1 cellular context compared by ENCODE assay signal in the genomic region with DNA sequence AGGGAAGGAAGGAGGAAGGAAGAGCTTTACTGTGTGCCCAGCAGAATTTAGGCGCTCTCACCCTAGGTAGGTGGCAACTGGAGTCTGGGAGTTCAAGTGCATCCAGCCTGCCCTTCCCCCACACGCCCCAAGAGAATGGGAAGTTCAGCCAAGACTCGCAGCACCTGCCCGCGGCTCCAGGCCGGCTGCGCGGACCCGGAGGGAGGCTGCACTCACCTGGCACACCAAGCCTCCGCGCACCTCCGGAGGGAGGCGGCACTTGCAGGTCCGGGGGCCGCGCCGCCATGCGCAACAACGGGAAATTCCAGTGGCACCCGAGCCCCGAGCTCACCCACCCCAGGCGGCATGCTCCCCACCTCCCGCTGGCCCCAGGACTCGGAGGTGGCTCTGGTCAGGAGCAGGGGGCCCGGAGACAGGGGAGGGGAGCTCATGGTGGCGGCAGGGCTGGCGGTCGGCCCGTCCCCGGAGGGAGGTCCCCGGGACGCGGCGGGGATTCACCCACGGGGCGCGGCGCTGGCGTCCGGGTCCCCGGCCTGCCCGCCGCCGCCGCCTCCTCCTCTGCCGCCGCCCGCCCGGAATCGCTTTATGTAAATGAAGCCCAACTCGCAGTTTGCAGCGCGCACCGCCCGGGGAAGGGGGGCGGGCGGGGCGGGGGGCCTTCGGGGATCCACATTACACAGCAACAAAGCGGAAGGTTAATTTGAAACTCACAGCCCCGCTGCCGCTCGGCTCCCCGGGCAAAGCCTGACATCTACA.
TF ChIP-seq lines count a peak whose summit lies in the region.

A gene with protein sequence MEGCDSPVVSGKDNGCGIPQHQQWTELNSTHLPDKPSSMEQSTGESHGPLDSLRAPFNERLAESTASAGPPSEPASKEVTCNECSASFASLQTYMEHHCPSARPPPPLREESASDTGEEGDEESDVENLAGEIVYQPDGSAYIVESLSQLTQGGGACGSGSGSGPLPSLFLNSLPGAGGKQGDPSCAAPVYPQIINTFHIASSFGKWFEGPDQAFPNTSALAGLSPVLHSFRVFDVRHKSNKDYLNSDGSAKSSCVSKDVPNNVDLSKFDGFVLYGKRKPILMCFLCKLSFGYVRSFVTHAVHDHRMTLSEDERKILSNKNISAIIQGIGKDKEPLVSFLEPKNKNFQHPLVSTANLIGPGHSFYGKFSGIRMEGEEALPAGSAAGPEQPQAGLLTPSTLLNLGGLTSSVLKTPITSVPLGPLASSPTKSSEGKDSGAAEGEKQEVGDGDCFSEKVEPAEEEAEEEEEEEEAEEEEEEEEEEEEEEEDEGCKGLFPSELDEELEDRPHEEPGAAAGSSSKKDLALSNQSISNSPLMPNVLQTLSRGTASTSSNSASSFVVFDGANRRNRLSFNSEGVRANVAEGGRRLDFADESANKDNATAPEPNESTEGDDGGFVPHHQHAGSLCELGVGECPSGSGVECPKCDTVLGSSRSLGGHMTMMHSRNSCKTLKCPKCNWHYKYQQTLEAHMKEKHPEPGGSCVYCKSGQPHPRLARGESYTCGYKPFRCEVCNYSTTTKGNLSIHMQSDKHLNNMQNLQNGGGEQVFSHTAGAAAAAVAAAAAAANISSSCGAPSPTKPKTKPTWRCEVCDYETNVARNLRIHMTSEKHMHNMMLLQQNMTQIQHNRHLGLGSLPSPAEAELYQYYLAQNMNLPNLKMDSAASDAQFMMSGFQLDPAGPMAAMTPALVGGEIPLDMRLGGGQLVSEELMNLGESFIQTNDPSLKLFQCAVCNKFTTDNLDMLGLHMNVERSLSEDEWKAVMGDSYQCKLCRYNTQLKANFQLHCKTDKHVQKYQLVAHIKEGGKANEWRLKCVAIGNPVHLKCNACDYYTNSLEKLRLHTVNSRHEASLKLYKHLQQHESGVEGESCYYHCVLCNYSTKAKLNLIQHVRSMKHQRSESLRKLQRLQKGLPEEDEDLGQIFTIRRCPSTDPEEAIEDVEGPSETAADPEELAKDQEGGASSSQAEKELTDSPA (N-terminal part only) (minus strand): TSS at position 593 of the 756 bp plus-strand sequence. CDS start 87,983 bp downstream, outside the sequence.

TF ChIP-seq in HepG2, 621 proteins besides CTCF, POLR2A, EP300 and RAD21 (continued from another document and continues in another):
- TF ChIP-seq, protein P1, sequence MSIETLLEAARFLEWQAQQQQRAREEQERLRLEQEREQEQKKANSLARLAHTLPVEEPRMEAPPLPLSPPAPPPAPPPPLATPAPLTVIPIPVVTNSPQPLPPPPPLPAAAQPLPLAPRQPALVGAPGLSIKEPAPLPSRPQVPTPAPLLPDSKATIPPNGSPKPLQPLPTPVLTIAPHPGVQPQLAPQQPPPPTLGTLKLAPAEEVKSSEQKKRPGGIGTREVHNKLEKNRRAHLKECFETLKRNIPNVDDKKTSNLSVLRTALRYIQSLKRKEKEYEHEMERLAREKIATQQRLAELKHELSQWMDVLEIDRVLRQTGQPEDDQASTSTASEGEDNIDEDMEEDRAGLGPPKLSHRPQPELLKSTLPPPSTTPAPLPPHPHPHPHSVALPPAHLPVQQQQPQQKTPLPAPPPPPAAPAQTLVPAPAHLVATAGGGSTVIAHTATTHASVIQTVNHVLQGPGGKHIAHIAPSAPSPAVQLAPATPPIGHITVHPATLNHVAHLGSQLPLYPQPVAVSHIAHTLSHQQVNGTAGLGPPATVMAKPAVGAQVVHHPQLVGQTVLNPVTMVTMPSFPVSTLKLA (IDR thresholded peaks at IDR 0.05), result no peak
- TF ChIP-seq, protein P2, sequence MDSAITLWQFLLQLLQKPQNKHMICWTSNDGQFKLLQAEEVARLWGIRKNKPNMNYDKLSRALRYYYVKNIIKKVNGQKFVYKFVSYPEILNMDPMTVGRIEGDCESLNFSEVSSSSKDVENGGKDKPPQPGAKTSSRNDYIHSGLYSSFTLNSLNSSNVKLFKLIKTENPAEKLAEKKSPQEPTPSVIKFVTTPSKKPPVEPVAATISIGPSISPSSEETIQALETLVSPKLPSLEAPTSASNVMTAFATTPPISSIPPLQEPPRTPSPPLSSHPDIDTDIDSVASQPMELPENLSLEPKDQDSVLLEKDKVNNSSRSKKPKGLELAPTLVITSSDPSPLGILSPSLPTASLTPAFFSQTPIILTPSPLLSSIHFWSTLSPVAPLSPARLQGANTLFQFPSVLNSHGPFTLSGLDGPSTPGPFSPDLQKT (CRISPR knock-in tag; IDR thresholded peaks at IDR 0.05; ENCODE audit: borderline replicate concordance), result no peak
- no peak for TF ChIP-seq SSRP1 (CRISPR knock-in tag; IDR thresholded peaks at IDR 0.05)
- TF ChIP-seq ZNF780A (CRISPR knock-in tag; IDR thresholded peaks at IDR 0.05), result no peak
- TF ChIP-seq, protein P3, sequence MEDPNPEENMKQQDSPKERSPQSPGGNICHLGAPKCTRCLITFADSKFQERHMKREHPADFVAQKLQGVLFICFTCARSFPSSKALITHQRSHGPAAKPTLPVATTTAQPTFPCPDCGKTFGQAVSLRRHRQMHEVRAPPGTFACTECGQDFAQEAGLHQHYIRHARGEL (CRISPR knock-in tag; IDR thresholded peaks at IDR 0.05), result no peak
- TF ChIP-seq, protein P4, sequence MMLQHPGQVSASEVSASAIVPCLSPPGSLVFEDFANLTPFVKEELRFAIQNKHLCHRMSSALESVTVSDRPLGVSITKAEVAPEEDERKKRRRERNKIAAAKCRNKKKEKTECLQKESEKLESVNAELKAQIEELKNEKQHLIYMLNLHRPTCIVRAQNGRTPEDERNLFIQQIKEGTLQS (CRISPR knock-in tag; IDR thresholded peaks at IDR 0.05), result no peak; the same call in 1 of the 2 replicates
- TF ChIP-seq ZNF317 (CRISPR knock-in tag; IDR thresholded peaks at IDR 0.05), result no peak
- no peak for TF ChIP-seq ZNF207 (IDR thresholded peaks at IDR 0.05; ENCODE audit: borderline replicate concordance)
- 0 out of 2 replicates have a peak, but pooled peaks have one; percentile 53 for TF ChIP-seq BCL6 (CRISPR knock-in tag; IDR thresholded peaks at IDR 0.05)
- no peak; the same call in 1 of the 2 replicates for TF ChIP-seq MTF2 (CRISPR knock-in tag; IDR thresholded peaks at IDR 0.05; ENCODE audit: borderline replicate concordance)
- TF ChIP-seq GTF3A (CRISPR knock-in tag; conservative IDR thresholded peaks at IDR 0.05), result no peak
- TF ChIP-seq ATAD3A (CRISPR knock-in tag; IDR thresholded peaks at IDR 0.05), result no peak
- 0 out of 2 replicates have a peak, but pooled peaks have one; percentile 55 for TF ChIP-seq ZNF616 (CRISPR knock-in tag; IDR thresholded peaks at IDR 0.05; ENCODE audit: low read depth)
- TF ChIP-seq MAFK (conservative IDR thresholded peaks at IDR 0.05 in 1 of 2, IDR thresholded peaks at IDR 0.05 in 1 of 2; ENCODE audit: low read length in 2 of 2), result no peak
- TF ChIP-seq AGO2 (optimal IDR thresholded peaks at IDR 0.05; ENCODE audit: low read depth, low read length), result peak; percentile 94
- no peak for TF ChIP-seq ZNF547 (CRISPR knock-in tag; IDR thresholded peaks at IDR 0.05)
- no peak for TF ChIP-seq ZNF720 (CRISPR knock-in tag; IDR thresholded peaks at IDR 0.05)
- TF ChIP-seq MXD4 (CRISPR knock-in tag; IDR thresholded peaks at IDR 0.05), result no peak
- peak; percentile 89 for TF ChIP-seq ZNF713 (CRISPR knock-in tag; IDR thresholded peaks at IDR 0.05)
- no peak for TF ChIP-seq ZNF432 (CRISPR knock-in tag; IDR thresholded peaks at IDR 0.05; ENCODE audit: borderline replicate concordance)
- no peak for TF ChIP-seq STAT5B (CRISPR knock-in tag; IDR thresholded peaks at IDR 0.05)
- peak; percentile 12 for TF ChIP-seq ZNF430 (CRISPR knock-in tag; IDR thresholded peaks at IDR 0.05)
- TF ChIP-seq ZFP41 (CRISPR knock-in tag; IDR thresholded peaks at IDR 0.05; ENCODE audit: borderline replicate concordance), result 0 out of 2 replicates have a peak, but pooled peaks have one; percentile 84
- peak; percentile 28; the same call in 1 of the 2 replicates for TF ChIP-seq KDM3A (CRISPR knock-in tag; IDR thresholded peaks at IDR 0.05; ENCODE audit: low read depth)
- TF ChIP-seq, protein P5, sequence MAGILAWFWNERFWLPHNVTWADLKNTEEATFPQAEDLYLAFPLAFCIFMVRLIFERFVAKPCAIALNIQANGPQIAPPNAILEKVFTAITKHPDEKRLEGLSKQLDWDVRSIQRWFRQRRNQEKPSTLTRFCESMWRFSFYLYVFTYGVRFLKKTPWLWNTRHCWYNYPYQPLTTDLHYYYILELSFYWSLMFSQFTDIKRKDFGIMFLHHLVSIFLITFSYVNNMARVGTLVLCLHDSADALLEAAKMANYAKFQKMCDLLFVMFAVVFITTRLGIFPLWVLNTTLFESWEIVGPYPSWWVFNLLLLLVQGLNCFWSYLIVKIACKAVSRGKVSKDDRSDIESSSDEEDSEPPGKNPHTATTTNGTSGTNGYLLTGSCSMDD (CRISPR knock-in tag; IDR thresholded peaks at IDR 0.05), result no peak
- no peak for TF ChIP-seq KLF12 (CRISPR knock-in tag; IDR thresholded peaks at IDR 0.05; ENCODE audit: borderline replicate concordance)
- no peak for TF ChIP-seq POLR2AphosphoS5 (IDR thresholded peaks at IDR 0.05; ENCODE audit: low read depth, low read length)
- TF ChIP-seq WIZ (CRISPR knock-in tag; IDR thresholded peaks at IDR 0.05), result no peak
- TF ChIP-seq, protein P6, sequence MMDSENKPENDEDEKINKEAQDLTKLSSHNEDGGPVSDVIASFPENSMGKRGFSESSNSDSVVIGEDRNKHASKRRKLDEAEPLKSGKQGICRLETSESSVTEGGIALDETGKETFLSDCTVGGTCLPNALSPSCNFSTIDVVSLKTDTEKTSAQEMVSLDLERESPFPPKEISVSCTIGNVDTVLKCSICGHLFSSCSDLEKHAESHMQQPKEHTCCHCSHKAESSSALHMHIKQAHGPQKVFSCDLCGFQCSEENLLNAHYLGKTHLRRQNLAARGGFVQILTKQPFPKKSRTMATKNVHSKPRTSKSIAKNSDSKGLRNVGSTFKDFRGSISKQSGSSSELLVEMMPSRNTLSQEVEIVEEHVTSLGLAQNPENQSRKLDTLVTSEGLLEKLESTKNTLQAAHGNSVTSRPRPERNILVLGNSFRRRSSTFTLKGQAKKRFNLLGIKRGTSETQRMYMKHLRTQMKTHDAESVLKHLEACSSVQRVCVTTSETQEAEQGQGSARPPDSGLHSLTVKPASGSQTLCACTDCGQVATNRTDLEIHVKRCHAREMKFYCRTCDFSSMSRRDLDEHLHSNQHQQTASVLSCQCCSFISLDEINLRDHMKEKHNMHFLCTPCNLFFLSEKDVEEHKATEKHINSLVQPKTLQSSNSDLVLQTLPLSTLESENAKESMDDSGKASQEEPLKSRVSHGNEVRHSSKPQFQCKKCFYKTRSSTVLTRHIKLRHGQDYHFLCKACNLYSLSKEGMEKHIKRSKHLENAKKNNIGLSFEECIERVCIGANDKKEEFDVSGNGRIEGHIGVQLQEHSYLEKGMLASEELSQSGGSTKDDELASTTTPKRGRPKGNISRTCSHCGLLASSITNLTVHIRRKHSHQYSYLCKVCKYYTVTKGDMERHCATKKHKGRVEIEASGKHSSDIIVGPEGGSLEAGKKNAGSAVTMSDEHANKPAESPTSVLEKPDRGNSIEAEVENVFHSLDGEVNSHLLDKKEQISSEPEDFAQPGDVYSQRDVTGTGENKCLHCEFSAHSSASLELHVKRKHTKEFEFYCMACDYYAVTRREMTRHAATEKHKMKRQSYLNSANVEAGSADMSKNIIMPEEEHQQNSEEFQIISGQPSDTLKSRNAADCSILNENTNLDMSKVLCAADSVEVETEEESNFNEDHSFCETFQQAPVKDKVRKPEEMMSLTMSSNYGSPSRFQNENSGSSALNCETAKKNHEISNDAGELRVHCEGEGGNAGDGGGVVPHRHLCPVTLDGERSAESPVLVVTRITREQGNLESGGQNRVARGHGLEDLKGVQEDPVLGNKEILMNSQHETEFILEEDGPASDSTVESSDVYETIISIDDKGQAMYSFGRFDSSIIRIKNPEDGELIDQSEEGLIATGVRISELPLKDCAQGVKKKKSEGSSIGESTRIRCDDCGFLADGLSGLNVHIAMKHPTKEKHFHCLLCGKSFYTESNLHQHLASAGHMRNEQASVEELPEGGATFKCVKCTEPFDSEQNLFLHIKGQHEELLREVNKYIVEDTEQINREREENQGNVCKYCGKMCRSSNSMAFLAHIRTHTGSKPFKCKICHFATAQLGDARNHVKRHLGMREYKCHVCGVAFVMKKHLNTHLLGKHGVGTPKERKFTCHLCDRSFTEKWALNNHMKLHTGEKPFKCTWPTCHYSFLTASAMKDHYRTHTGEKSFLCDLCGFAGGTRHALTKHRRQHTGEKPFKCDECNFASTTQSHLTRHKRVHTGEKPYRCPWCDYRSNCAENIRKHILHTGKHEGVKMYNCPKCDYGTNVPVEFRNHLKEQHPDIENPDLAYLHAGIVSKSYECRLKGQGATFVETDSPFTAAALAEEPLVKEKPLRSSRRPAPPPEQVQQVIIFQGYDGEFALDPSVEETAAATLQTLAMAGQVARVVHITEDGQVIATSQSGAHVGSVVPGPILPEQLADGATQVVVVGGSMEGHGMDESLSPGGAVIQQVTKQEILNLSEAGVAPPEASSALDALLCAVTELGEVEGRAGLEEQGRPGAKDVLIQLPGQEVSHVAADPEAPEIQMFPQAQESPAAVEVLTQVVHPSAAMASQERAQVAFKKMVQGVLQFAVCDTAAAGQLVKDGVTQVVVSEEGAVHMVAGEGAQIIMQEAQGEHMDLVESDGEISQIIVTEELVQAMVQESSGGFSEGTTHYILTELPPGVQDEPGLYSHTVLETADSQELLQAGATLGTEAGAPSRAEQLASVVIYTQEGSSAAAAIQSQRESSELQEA (CRISPR knock-in tag; IDR thresholded peaks at IDR 0.05; ENCODE audit: not compliant biosample characterization), result peak; percentile 47
- TF ChIP-seq, protein P7, sequence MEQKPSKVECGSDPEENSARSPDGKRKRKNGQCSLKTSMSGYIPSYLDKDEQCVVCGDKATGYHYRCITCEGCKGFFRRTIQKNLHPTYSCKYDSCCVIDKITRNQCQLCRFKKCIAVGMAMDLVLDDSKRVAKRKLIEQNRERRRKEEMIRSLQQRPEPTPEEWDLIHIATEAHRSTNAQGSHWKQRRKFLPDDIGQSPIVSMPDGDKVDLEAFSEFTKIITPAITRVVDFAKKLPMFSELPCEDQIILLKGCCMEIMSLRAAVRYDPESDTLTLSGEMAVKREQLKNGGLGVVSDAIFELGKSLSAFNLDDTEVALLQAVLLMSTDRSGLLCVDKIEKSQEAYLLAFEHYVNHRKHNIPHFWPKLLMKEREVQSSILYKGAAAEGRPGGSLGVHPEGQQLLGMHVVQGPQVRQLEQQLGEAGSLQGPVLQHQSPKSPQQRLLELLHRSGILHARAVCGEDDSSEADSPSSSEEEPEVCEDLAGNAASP (CRISPR knock-in tag; IDR thresholded peaks at IDR 0.05; ENCODE audit: borderline replicate concordance), result peak; percentile 25; the same call in 1 of the 2 replicates
- TF ChIP-seq, protein P8, sequence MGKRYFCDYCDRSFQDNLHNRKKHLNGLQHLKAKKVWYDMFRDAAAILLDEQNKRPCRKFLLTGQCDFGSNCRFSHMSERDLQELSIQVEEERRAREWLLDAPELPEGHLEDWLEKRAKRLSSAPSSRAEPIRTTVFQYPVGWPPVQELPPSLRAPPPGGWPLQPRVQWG (CRISPR knock-in tag; IDR thresholded peaks at IDR 0.05; ENCODE audit: borderline replicate concordance, low read depth), result no peak
- TF ChIP-seq ZMYM4 (CRISPR knock-in tag; IDR thresholded peaks at IDR 0.05), result no peak; the same call in 1 of the 2 replicates
- TF ChIP-seq, protein P9, sequence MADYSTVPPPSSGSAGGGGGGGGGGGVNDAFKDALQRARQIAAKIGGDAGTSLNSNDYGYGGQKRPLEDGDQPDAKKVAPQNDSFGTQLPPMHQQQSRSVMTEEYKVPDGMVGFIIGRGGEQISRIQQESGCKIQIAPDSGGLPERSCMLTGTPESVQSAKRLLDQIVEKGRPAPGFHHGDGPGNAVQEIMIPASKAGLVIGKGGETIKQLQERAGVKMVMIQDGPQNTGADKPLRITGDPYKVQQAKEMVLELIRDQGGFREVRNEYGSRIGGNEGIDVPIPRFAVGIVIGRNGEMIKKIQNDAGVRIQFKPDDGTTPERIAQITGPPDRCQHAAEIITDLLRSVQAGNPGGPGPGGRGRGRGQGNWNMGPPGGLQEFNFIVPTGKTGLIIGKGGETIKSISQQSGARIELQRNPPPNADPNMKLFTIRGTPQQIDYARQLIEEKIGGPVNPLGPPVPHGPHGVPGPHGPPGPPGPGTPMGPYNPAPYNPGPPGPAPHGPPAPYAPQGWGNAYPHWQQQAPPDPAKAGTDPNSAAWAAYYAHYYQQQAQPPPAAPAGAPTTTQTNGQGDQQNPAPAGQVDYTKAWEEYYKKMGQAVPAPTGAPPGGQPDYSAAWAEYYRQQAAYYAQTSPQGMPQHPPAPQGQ (CRISPR knock-in tag; IDR thresholded peaks at IDR 0.05; ENCODE audit: borderline replicate concordance), result no peak
